15 cellular contexts compared by ENCODE assay signal in genomic region chr22:42284230-42284591, GRCh38. TPM values are rescaled to one million over a fixed set of nuclear protein-coding genes. Genes with fewer than 3 reads are reported as not detected.
DNase-seq lines count a peak whose midpoint lies in the region; ATAC-seq, FAIRE-seq and TF ChIP-seq lines count a peak whose summit lies in the region.
"Had no signal": no experiment of that assay in that cellular context is flagged by ENCODE, and none has a peak within 500 bp of the region (broad histone marks: within the 10 kb centered on the region; RNA-seq: fewer than 3 reads in every experiment).

No MANE protein-coding gene starts in this region.

- DNase-seq in activated T-cell treated with anti-CD3 and anti-CD28 coated beads, Interleukin-2, amount 50 U/mL, for 24 hours: no peak
- no peak for DNase-seq in activated T-cell treated with anti-CD3 and anti-CD28 coated beads, Interleukin-2, amount 50 U/mL, for 1 hour
- no peak for DNase-seq in T-helper 17 cell
- no peak for DNase-seq in hepatocyte (ENCODE audit: low spot score)
- no peak for DNase-seq in smooth muscle cell (lab: John Stamatoyannopoulos, UW; ENCODE audit: unreplicated experiment)
- no peak for DNase-seq in effector CD8-positive, alpha-beta T cell (lab: John Stamatoyannopoulos, UW)
- DNase-seq in transverse colon: no peak
- no peak for DNase-seq in HTR-8/SVneo (ENCODE audit: insufficient read length, low spot score)
- DNase-seq: NCI-H1105 treated with DMSO at 0.1 percent for 48 hours, NCI-H446 treated with DMSO at 0.1 percent for 48 hours had no signal

- H3K36me3 Mint-ChIP-seq in activated T-cell treated with anti-CD3 and anti-CD28 coated beads, Interleukin-2, amount 50 U/mL, for 24 hours (ENCODE audit: low read depth): no peaks in the 10 kb centered on the region
- no peaks in the 10 kb centered on the region for H3K36me3 Mint-ChIP-seq in T-helper 17 cell (ENCODE audit: low read depth)

- peaks cover 7% of the 10 kb centered on the region for H3K27me3 ChIP-seq in hepatocyte
- H3K27me3 ChIP-seq in smooth muscle cell (ENCODE audit: low read depth): peaks cover 17% of the 10 kb centered on the region
- H3K27me3 ChIP-seq in transverse colon: peaks cover 20% of the 10 kb centered on the region

- intact Hi-C loops in transverse colon (cut with DNase I; ENCODE audit: low total_unique reads): no loop called here

- in situ Hi-C loops in transverse colon (cut with MboI; ENCODE audit: low pct_ligation_motif_present in 1 of 4, low pct_unique_long_range_greater_than_20kb in 1 of 4, low sequenced_read_pairs in 3 of 4): no loop called here

- TF ChIP-seq CTCF in hepatocyte (IDR thresholded peaks at IDR 0.05; ENCODE audit: poor library complexity) (no peak), smooth muscle cell (IDR thresholded peaks at IDR 0.05; ENCODE audit: borderline replicate concordance, insufficient read depth, poor library complexity, severe bottlenecking) (no peak), transverse colon (IDR thresholded peaks at IDR 0.05) (no peak)

- H4K20me1 ChIP-seq in hepatocyte (ENCODE audit: insufficient read depth, poor library complexity, severe bottlenecking) (no peaks in the 10 kb centered on the region), smooth muscle cell (ENCODE audit: low read depth) (peaks cover 33% of the 10 kb centered on the region)

- H2AFZ ChIP-seq in hepatocyte: no peak overlapping the region
- H2AFZ ChIP-seq in smooth muscle cell (ENCODE audit: low read depth): no peak overlapping the region

- no peaks in the 10 kb centered on the region for H3K79me2 ChIP-seq in hepatocyte
- H3K79me2 ChIP-seq in smooth muscle cell (ENCODE audit: low read depth): no peaks in the 10 kb centered on the region

- H3K4me3 Mint-ChIP-seq in activated T-cell treated with anti-CD3 and anti-CD28 coated beads, Interleukin-2, amount 50 U/mL, for 24 hours: peak overlapping the region; percentile 60
- H3K4me3 Mint-ChIP-seq in T-helper 17 cell: peak overlapping the region; percentile 80

- peaks cover 6% of the 10 kb centered on the region for H3K27me3 Mint-ChIP-seq in activated T-cell treated with anti-CD3 and anti-CD28 coated beads, Interleukin-2, amount 50 U/mL, for 24 hours
- H3K27me3 Mint-ChIP-seq in T-helper 17 cell: no peaks in the 10 kb centered on the region

- 60% methylated on average over 5 of the region's 6 CpGs for WGBS in hepatocyte (ENCODE audit: low lambda C conversion rate, missing lambda C conversion rate)
- WGBS in smooth muscle cell (ENCODE audit: low lambda C conversion rate): 78% methylated on average over 6 of the region's 6 CpGs
- 35% methylated on average over 6 of the region's 6 CpGs; no CpG with 5 or more reads in 1 of the 2 donors for WGBS in transverse colon (ENCODE audit: low coverage in 1 of 2), 2 donors

- H3K9me2 ChIP-seq in hepatocyte (replicated peaks; ENCODE audit: insufficient read depth): no peaks in the 10 kb centered on the region

- H3K27ac Mint-ChIP-seq in activated T-cell treated with anti-CD3 and anti-CD28 coated beads, Interleukin-2, amount 50 U/mL, for 24 hours: no peak overlapping the region
- no peak overlapping the region for H3K27ac Mint-ChIP-seq in T-helper 17 cell

- no peak for ATAC-seq in T-helper 17 cell
- ATAC-seq: A549 had no signal

- peaks cover 30% of the 10 kb centered on the region for H3K4me1 Mint-ChIP-seq in activated T-cell treated with anti-CD3 and anti-CD28 coated beads, Interleukin-2, amount 50 U/mL, for 24 hours (ENCODE audit: low read depth)
- peaks cover 25% of the 10 kb centered on the region for H3K4me1 Mint-ChIP-seq in T-helper 17 cell

- no peak for TF ChIP-seq EP300 in transverse colon (IDR thresholded peaks at IDR 0.05; ENCODE audit: low read depth)

- H3K9me3 Mint-ChIP-seq in activated T-cell treated with anti-CD3 and anti-CD28 coated beads, Interleukin-2, amount 50 U/mL, for 24 hours: no peaks in the 10 kb centered on the region

- H3K36me3 ChIP-seq in hepatocyte (replicated peaks; ENCODE audit: insufficient read depth, low read depth) (no peaks in the 10 kb centered on the region), smooth muscle cell (ENCODE audit: low read depth) (no peaks in the 10 kb centered on the region), transverse colon (no peaks in the 10 kb centered on the region)

- H3F3A ChIP-seq in smooth muscle cell (ENCODE audit: low read depth): no peaks in the 10 kb centered on the region

- no peak for FAIRE-seq in HTR-8/SVneo (lab: Jason Lieb, UNC)
- FAIRE-seq: A549, H54, islet of Langerhans had no signal

- no peak overlapping the region for H3K9ac ChIP-seq in smooth muscle cell (ENCODE audit: low read depth)

- peaks cover 19% of the 10 kb centered on the region for H3K4me1 ChIP-seq in hepatocyte (ENCODE audit: insufficient read depth)
- peaks cover 7% of the 10 kb centered on the region for H3K4me1 ChIP-seq in smooth muscle cell (ENCODE audit: low read depth)
- H3K4me1 ChIP-seq in transverse colon: peaks cover 13 to 30% (median 22%) of the 10 kb centered on the region in 4 donors
- H3K4me1 ChIP-seq: A549 had no signal

- TF ChIP-seq POLR2A in transverse colon (IDR thresholded peaks at IDR 0.05): no peak

- H3K4me3 ChIP-seq in hepatocyte (no peak overlapping the region), smooth muscle cell (no peak overlapping the region), transverse colon (peak overlapping the region in 1 of 4 donors; percentile 38)
- H3K4me3 ChIP-seq: A549, mucosa of descending colon, SK-N-MC had no signal

- peak overlapping the region; percentile 89 for H3K4me2 ChIP-seq in hepatocyte
- peak overlapping the region; percentile 88 for H3K4me2 ChIP-seq in smooth muscle cell
- H3K4me2 ChIP-seq: A549 had no signal

- H3K27ac ChIP-seq in hepatocyte (no peak overlapping the region), smooth muscle cell (ENCODE audit: low read depth) (no peak overlapping the region), transverse colon (no peak overlapping the region)
- H3K27ac ChIP-seq: A549, SK-N-MC had no signal

- H3K9me3 ChIP-seq in T-helper 17 cell (ENCODE audit: control insufficient read depth, low read length, poor library complexity, severe bottlenecking) (no peaks in the 10 kb centered on the region), hepatocyte (ENCODE audit: low read depth) (no peaks in the 10 kb centered on the region), smooth muscle cell (replicated peaks; ENCODE audit: low read depth) (no peaks in the 10 kb centered on the region), transverse colon (no peaks in the 10 kb centered on the region)
- H3K9me3 ChIP-seq: A549, mucosa of descending colon had no signal

RNA-seq across cellular contexts. Expression of gene TCF20, which starts 13.8 kb away (rescaled TPM):
- total RNA-seq in T-helper 17 cell (10 to 100 TPM; 68.7 to 81.9 TPM), hepatocyte (31.1 and 34.3 TPM in 2 replicates), smooth muscle cell (23.3 and 26.8 TPM in 2 replicates), transverse colon (10 to 100 TPM; 30.3 to 43.7 (median 42.3) TPM)
- polyA plus RNA-seq in hepatocyte (5.0 and 5.9 TPM in 2 replicates), smooth muscle cell (3.4 and 3.7 TPM in 2 replicates)
